Comparison of ENCODE assay signal across 1 cellular context in the genomic region with DNA sequence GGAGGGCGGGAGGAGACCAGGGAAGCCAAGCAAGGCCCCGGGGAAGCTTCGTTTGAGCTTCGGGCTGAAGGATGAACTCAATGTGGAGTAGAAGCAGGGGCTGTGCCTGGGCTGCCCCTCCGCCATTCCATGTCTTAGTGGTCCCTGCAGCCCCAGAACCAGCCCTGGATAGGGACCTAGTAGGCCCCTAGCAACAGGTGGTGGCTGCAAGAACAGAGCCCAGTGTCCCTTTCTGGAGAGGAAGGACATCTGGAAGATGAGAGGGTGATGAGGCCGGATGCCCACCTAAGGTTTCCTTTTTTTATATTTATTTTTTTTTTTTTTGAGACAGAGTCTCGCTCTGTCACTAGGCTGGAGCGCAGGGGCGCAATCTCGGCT.
TF ChIP-seq lines count a peak whose summit lies in the region.

No MANE protein-coding gene starts in this region.

TF ChIP-seq in HepG2, 621 proteins besides CTCF, POLR2A, EP300 and RAD21 (continued from another document):
- TF ChIP-seq ARID2 (CRISPR knock-in tag; IDR thresholded peaks at IDR 0.05; ENCODE audit: borderline replicate concordance) (no peak), MIER2 (CRISPR knock-in tag; IDR thresholded peaks at IDR 0.05) (no peak), RNF2 (conservative IDR thresholded peaks at IDR 0.05; ENCODE audit: low read depth) (0 out of 2 replicates have a peak, but pooled peaks have one; percentile 5), CAMTA2 (CRISPR knock-in tag; IDR thresholded peaks at IDR 0.05; ENCODE audit: borderline replicate concordance) (no peak), TBX3 (IDR thresholded peaks at IDR 0.05; ENCODE audit: borderline replicate concordance) (no peak), TSC22D2 (CRISPR knock-in tag; IDR thresholded peaks at IDR 0.05; ENCODE audit: borderline replicate concordance) (no peak), GABPB1 (CRISPR knock-in tag; IDR thresholded peaks at IDR 0.05) (0 out of 2 replicates have a peak, but pooled peaks have one; percentile 3), ATM (IDR thresholded peaks at IDR 0.05; ENCODE audit: borderline replicate concordance) (no peak), REPIN1 (CRISPR knock-in tag; IDR thresholded peaks at IDR 0.05; ENCODE audit: borderline replicate concordance, low read depth) (no peak), NFYC (CRISPR knock-in tag; IDR thresholded peaks at IDR 0.05) (no peak), ZNF563 (CRISPR knock-in tag; IDR thresholded peaks at IDR 0.05) (no peak), ATF6 (CRISPR knock-in tag; conservative IDR thresholded peaks at IDR 0.05) (no peak), KDM5B (CRISPR knock-in tag; IDR thresholded peaks at IDR 0.05; ENCODE audit: borderline replicate concordance) (0 out of 2 replicates have a peak, but pooled peaks have one; percentile 1), ZNF616 (CRISPR knock-in tag; IDR thresholded peaks at IDR 0.05; ENCODE audit: low read depth) (no peak), ZC3H4 (CRISPR knock-in tag; IDR thresholded peaks at IDR 0.05; ENCODE audit: borderline replicate concordance) (no peak), HDAC2 (CRISPR knock-in tag; IDR thresholded peaks at IDR 0.05) (no peak)
- TF ChIP-seq, protein P1, sequence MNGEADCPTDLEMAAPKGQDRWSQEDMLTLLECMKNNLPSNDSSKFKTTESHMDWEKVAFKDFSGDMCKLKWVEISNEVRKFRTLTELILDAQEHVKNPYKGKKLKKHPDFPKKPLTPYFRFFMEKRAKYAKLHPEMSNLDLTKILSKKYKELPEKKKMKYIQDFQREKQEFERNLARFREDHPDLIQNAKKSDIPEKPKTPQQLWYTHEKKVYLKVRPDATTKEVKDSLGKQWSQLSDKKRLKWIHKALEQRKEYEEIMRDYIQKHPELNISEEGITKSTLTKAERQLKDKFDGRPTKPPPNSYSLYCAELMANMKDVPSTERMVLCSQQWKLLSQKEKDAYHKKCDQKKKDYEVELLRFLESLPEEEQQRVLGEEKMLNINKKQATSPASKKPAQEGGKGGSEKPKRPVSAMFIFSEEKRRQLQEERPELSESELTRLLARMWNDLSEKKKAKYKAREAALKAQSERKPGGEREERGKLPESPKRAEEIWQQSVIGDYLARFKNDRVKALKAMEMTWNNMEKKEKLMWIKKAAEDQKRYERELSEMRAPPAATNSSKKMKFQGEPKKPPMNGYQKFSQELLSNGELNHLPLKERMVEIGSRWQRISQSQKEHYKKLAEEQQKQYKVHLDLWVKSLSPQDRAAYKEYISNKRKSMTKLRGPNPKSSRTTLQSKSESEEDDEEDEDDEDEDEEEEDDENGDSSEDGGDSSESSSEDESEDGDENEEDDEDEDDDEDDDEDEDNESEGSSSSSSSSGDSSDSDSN (CRISPR knock-in tag; IDR thresholded peaks at IDR 0.05): 0 out of 2 replicates have a peak, but pooled peaks have one; percentile 5
- TF ChIP-seq, protein P2, sequence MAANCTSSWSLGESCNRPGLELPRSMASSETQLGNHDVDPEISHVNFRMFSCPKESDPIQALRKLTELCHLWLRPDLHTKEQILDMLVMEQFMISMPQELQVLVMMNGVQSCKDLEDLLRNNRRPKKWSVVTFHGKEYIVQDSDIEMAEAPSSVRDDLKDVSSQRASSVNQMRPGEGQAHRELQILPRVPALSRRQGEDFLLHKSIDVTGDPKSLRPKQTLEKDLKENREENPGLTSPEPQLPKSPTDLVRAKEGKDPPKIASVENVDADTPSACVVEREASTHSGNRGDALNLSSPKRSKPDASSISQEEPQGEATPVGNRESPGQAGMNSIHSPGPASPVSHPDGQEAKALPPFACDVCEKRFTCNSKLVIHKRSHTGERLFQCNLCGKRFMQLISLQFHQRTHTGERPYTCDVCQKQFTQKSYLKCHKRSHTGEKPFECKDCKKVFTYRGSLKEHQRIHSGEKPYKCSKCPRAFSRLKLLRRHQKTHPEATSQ (CRISPR knock-in tag; IDR thresholded peaks at IDR 0.05; ENCODE audit: borderline replicate concordance): no peak
- TF ChIP-seq, protein P3, sequence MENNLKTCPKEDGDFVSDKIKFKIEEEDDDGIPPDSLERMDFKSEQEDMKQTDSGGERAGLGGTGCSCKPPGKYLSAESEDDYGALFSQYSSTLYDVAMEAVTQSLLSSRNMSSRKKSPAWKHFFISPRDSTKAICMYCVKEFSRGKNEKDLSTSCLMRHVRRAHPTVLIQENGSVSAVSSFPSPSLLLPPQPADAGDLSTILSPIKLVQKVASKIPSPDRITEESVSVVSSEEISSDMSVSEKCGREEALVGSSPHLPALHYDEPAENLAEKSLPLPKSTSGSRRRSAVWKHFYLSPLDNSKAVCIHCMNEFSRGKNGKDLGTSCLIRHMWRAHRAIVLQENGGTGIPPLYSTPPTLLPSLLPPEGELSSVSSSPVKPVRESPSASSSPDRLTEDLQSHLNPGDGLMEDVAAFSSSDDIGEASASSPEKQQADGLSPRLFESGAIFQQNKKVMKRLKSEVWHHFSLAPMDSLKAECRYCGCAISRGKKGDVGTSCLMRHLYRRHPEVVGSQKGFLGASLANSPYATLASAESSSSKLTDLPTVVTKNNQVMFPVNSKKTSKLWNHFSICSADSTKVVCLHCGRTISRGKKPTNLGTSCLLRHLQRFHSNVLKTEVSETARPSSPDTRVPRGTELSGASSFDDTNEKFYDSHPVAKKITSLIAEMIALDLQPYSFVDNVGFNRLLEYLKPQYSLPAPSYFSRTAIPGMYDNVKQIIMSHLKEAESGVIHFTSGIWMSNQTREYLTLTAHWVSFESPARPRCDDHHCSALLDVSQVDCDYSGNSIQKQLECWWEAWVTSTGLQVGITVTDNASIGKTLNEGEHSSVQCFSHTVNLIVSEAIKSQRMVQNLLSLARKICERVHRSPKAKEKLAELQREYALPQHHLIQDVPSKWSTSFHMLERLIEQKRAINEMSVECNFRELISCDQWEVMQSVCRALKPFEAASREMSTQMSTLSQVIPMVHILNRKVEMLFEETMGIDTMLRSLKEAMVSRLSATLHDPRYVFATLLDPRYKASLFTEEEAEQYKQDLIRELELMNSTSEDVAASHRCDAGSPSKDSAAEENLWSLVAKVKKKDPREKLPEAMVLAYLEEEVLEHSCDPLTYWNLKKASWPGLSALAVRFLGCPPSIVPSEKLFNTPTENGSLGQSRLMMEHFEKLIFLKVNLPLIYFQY (CRISPR knock-in tag; IDR thresholded peaks at IDR 0.05; ENCODE audit: borderline replicate concordance): no peak
